ENCODE assay signal across 9 cellular contexts in genomic region chr5:35884125-35884788, GRCh38. TPM values are rescaled to one million over a fixed set of nuclear protein-coding genes. Genes with fewer than 3 reads are reported as not detected.
DNase-seq lines count a peak whose midpoint lies in the region; ATAC-seq, FAIRE-seq and TF ChIP-seq lines count a peak whose summit lies in the region.
"Had no signal": no experiment of that assay in that cellular context is flagged by ENCODE, and none has a peak within 500 bp of the region (broad histone marks: within the 10 kb centered on the region; RNA-seq: fewer than 3 reads in every experiment).

No MANE protein-coding gene starts in this region.

- ATAC-seq in HG03342 (IDR thresholded peaks at IDR 0.05; ENCODE audit: unreplicated experiment) (peak; percentile 61), GM19023 (IDR thresholded peaks at IDR 0.05; ENCODE audit: unreplicated experiment) (no peak), sciatic nerve (no peak)

- no peak for TF ChIP-seq POLR2A in GM12891 (IDR thresholded peaks at IDR 0.05; ENCODE audit: low read depth, low read length)

- intact Hi-C loops in sciatic nerve (cut with DNase I) = no loop called here

- no peak for DNase-seq in GM12891 (ENCODE audit: insufficient read length, low spot score)
- DNase-seq in SW480 (ENCODE audit: low spot score) = peak; percentile 44
- DNase-seq in islet precursor cell = peak; percentile 92
- DNase-seq in NCI-H446 treated with DMSO at 0.1 percent for 48 hours (lab: John Stamatoyannopoulos, UW) = no peak
- DNase-seq in sciatic nerve (ENCODE audit: low spot score) = no peak
- no peak for DNase-seq in hypothalamus (lab: John Stamatoyannopoulos, UW)
- DNase-seq: right lobe of liver had no signal

- FAIRE-seq in GM12891 (lab: Jason Lieb, UNC) = peak; percentile 81

TF ChIP-seq in GM12891, 5 proteins besides CTCF, POLR2A, EP300 and RAD21:
- TF ChIP-seq PAX5 (IDR thresholded peaks at IDR 0.05; ENCODE audit: insufficient read depth, low read length, severe bottlenecking) (no peak), POLR2AphosphoS5 (IDR thresholded peaks at IDR 0.05; ENCODE audit: low read depth, low read length) (no peak), SPI1 (IDR thresholded peaks at IDR 0.05; ENCODE audit: low read depth, low read length) (no peak), TAF1 (IDR thresholded peaks at IDR 0.05; ENCODE audit: low read depth, low read length) (no peak)

RNA-seq across cellular contexts. Expression of gene IL7R, which starts 27.6 kb away (rescaled TPM):
- polyA plus RNA-seq in GM12891 (2012; ENCODE audit: low read depth, missing spikeins) = 0.98 TPM
- 7.8 TPM for total RNA-seq in sciatic nerve

RNA-seq across cellular contexts. Expression of gene CAPSL, which starts 54.2 kb away (rescaled TPM):
- 0.24 TPM for polyA plus RNA-seq in GM12891 (2012; ENCODE audit: low read depth, missing spikeins)
- not detected for total RNA-seq in sciatic nerve
- total RNA-seq: right lobe of liver had no signal

Comparison
In these comparisons a context has a peak if more than half of its experiments do, and no peak if none do; other contexts are left out.
1. DNase-seq: peak in SW480 (single experiment) and islet precursor cell (single experiment); none in GM12891 (single experiment), NCI-H446 treated with DMSO at 0.1 percent for 48 hours (single experiment), sciatic nerve (single experiment) and hypothalamus (0 of 51).